ENCODE assay signal across 13 cellular contexts in genomic region chr12:32437095-32437515, GRCh38. TPM values are rescaled to one million over a fixed set of nuclear protein-coding genes. Genes with fewer than 3 reads are reported as not detected.
DNase-seq lines count a peak whose midpoint lies in the region; ATAC-seq and TF ChIP-seq lines count a peak whose summit lies in the region.
"Had no signal": no experiment of that assay in that cellular context is flagged by ENCODE, and none has a peak within 500 bp of the region (broad histone marks: within the 10 kb centered on the region; RNA-seq: fewer than 3 reads in every experiment).

No MANE protein-coding gene starts in this region.

- H3K36me3 ChIP-seq in GM23338 (ENCODE audit: insufficient read depth) = no peaks in the 10 kb centered on the region
- no peaks in the 10 kb centered on the region for H3K36me3 ChIP-seq in spleen

- H3K4me2 ChIP-seq in GM23338 = no peak overlapping the region

- H3K4me3 ChIP-seq in GM23338 (no peak overlapping the region), fibroblast of the aortic adventitia (ENCODE audit: low read depth, low read length) (no peak overlapping the region), skeletal muscle cell (ENCODE audit: low read depth, low read length) (no peak overlapping the region), spleen (no peak overlapping the region)

- TF ChIP-seq POLR2A in spleen (IDR thresholded peaks at IDR 0.05) = no peak

- ATAC-seq in GM23338 = no peak
- ATAC-seq in SK-N-SH treated with all-trans-retinoic acid at 6 μM for 48 hours = peak; percentile 38; the same call in 1 of the 3 replicates
- ATAC-seq in HG02610 (IDR thresholded peaks at IDR 0.05; ENCODE audit: unreplicated experiment) = no peak

- CTCF ChIA-PET in GM10248 (lab: Yijun Ruan, JAX) = interaction anchor here (1.1 to 1.4 kb wide), 3 partner anchors 11 to 235 kb away, joined by 3 read pairs; no protein-coding TSS in a partner anchor

- TF ChIP-seq CTCF in GM23338 (conservative IDR thresholded peaks at IDR 0.05; ENCODE audit: low read depth in 2 of 2) = no peak
- TF ChIP-seq CTCF in fibroblast of the aortic adventitia (IDR thresholded peaks at IDR 0.05; ENCODE audit: insufficient read depth, low read length) = no peak
- no peak for TF ChIP-seq CTCF in GM10248 (IDR thresholded peaks at IDR 0.05; ENCODE audit: control extremely low read depth, extremely low read depth, low read depth, missing control alignments)
- TF ChIP-seq CTCF in spleen (IDR thresholded peaks at IDR 0.05 in 8 of 11, conservative IDR thresholded peaks at IDR 0.05 in 3 of 11) = no peak

- no peaks in the 10 kb centered on the region for H3K9me3 ChIP-seq in spleen

- H3K36me3 Mint-ChIP-seq in GM23338 (ENCODE audit: low read depth) = peaks cover 6% of the 10 kb centered on the region; the same call in 1 of the 3 replicates
- H3K36me3 Mint-ChIP-seq: activated naive CD8-positive, alpha-beta T cell treated with anti-CD3 and anti-CD28 coated beads for 36 hours had no signal

- H3K27ac ChIP-seq in GM23338 (ENCODE audit: low read depth) = peak overlapping the region; percentile 57
- no peak overlapping the region for H3K27ac ChIP-seq in spleen

- no peaks in the 10 kb centered on the region for H3K9me2 ChIP-seq in GM23338 (ENCODE audit: insufficient read depth)

- no peak overlapping the region for H3K4me3 Mint-ChIP-seq in GM23338
- H3K4me3 Mint-ChIP-seq: activated naive CD8-positive, alpha-beta T cell treated with anti-CD3 and anti-CD28 coated beads for 36 hours had no signal

- peaks cover 21% of the 10 kb centered on the region for H4K20me1 ChIP-seq in GM23338 (replicated peaks; ENCODE audit: insufficient read depth)

- POLR2A ChIA-PET in GM10248 (lab: Yijun Ruan, JAX) = interaction anchor here (0.6 kb wide), 1 partner anchor 44 kb away, joined by 4 read pairs; no protein-coding TSS in a partner anchor

- H3K4me1 Mint-ChIP-seq in GM23338 = peaks cover 58% of the 10 kb centered on the region
- H3K4me1 Mint-ChIP-seq: activated naive CD8-positive, alpha-beta T cell treated with anti-CD3 and anti-CD28 coated beads for 36 hours had no signal

- H2AFZ ChIP-seq in GM23338 = no peak overlapping the region

- H3K9me3 Mint-ChIP-seq in GM23338 = no peaks in the 10 kb centered on the region
- H3K9me3 Mint-ChIP-seq: activated naive CD8-positive, alpha-beta T cell treated with anti-CD3 and anti-CD28 coated beads for 36 hours had no signal

- H3K79me2 ChIP-seq in GM23338 (replicated peaks; ENCODE audit: insufficient read depth) = peaks cover 100% of the 10 kb centered on the region

- peaks cover 2% of the 10 kb centered on the region for H3K27me3 Mint-ChIP-seq in GM23338 (ENCODE audit: insufficient read depth, low read depth, poor library complexity)
- H3K27me3 Mint-ChIP-seq: activated naive CD8-positive, alpha-beta T cell treated with anti-CD3 and anti-CD28 coated beads for 36 hours had no signal

- no peaks in the 10 kb centered on the region; the same call in 1 of the 2 replicates for H3F3A ChIP-seq in GM23338 (replicated peaks; ENCODE audit: low read depth)

- WGBS in spleen, 5 donors = 85 to 95% (median 88%) methylated on average over 9 of the region's 9 CpGs

- H3K27ac Mint-ChIP-seq in GM23338 = no peak overlapping the region
- H3K27ac Mint-ChIP-seq: activated naive CD8-positive, alpha-beta T cell treated with anti-CD3 and anti-CD28 coated beads for 36 hours had no signal

- DNase-seq in GM23338 (ENCODE audit: low spot score) (no peak), fibroblast of the aortic adventitia (ENCODE audit: low read depth) (peak; percentile 85), skeletal muscle cell (ENCODE audit: low read depth) (peak; percentile 82), NCI-H2081 treated with DMSO at 0.1 percent for 48 hours (lab: John Stamatoyannopoulos, UW) (no peak), GM10248 (ENCODE audit: extremely low spot score) (no peak), spleen (no peak)
- DNase-seq: activated CD4-positive, alpha-beta T cell treated with anti-CD3 and anti-CD28 coated beads, Interleukin-2, amount 50 U/mL, for 1 hour; activated naive CD8-positive, alpha-beta T cell treated with anti-CD3 and anti-CD28 coated beads for 36 hours; NCI-H1417 treated with DMSO at 0.1 percent for 48 hours; RPMI8226; stimulated activated CD4-positive, alpha-beta T cell treated with anti-CD3 and anti-CD28 coated beads, Interleukin-2, amount 100 ng/mL, for 24 hours had no signal

- no peaks in the 10 kb centered on the region for H3K27me3 ChIP-seq in GM23338 (ENCODE audit: insufficient read depth)
- no peaks in the 10 kb centered on the region for H3K27me3 ChIP-seq in spleen (replicated peaks in 1 of 7)

- H3K4me1 ChIP-seq in GM23338 (ENCODE audit: insufficient read depth) (peaks cover 47% of the 10 kb centered on the region), spleen (no peaks in the 10 kb centered on the region)

- intact Hi-C loops in spleen (cut with DNase I; ENCODE audit: low total_unique reads) = no loop called here

TF ChIP-seq in GM23338, 12 proteins besides CTCF, POLR2A, EP300 and RAD21 (continues in another document):
- TF ChIP-seq ZNF114 (CRISPR knock-in tag; IDR thresholded peaks at IDR 0.05) (no peak), NANOG (IDR thresholded peaks at IDR 0.05; ENCODE audit: borderline replicate concordance) (no peak), EZH2 (IDR thresholded peaks at IDR 0.05; ENCODE audit: low read depth, unreplicated experiment) (no peak), STAT1 (IDR thresholded peaks at IDR 0.05; ENCODE audit: unreplicated experiment) (no peak), POLR2AphosphoS5 (IDR thresholded peaks at IDR 0.05; ENCODE audit: low read depth) (no peak), ETS1 (IDR thresholded peaks at IDR 0.05) (no peak), CREB1 (CRISPR knock-in tag; IDR thresholded peaks at IDR 0.05; ENCODE audit: low read depth) (no peak), JUNB (IDR thresholded peaks at IDR 0.05; ENCODE audit: unreplicated experiment) (no peak)

TF ChIP-seq in SK-N-SH treated with all-trans-retinoic acid at 6 μM for 48 hours, 23 proteins besides CTCF, POLR2A, EP300 and RAD21 (continues in another document):
- TF ChIP-seq OSR1 (CRISPR knock-in tag; IDR thresholded peaks at IDR 0.05) = no peak
- TF ChIP-seq SNAI2 (CRISPR knock-in tag; IDR thresholded peaks at IDR 0.05) = no peak
- no peak for TF ChIP-seq ZNF8 (CRISPR knock-in tag; IDR thresholded peaks at IDR 0.05)
- TF ChIP-seq ZNF70 (CRISPR knock-in tag; IDR thresholded peaks at IDR 0.05) = no peak
- TF ChIP-seq ARNTL (CRISPR knock-in tag; IDR thresholded peaks at IDR 0.05; ENCODE audit: borderline replicate concordance, low read depth) = no peak
- TF ChIP-seq POU6F1 (CRISPR knock-in tag; IDR thresholded peaks at IDR 0.05; ENCODE audit: borderline replicate concordance, low read depth) = no peak
- no peak for TF ChIP-seq TSHZ2 (CRISPR knock-in tag; IDR thresholded peaks at IDR 0.05)
- TF ChIP-seq CSRNP3 (CRISPR knock-in tag; IDR thresholded peaks at IDR 0.05) = no peak
- TF ChIP-seq ISL1 (CRISPR knock-in tag; IDR thresholded peaks at IDR 0.05) = no peak

RNA-seq across cellular contexts. Expression of gene FGD4, which starts 37.7 kb away (rescaled TPM):
- 48.6 and 54.3 TPM in 2 replicates for total RNA-seq in GM23338 (2014; rRNA removed; shearing (Covaris generic))
- polyA plus RNA-seq in GM23338 (2016; fragmentation: Nextera tagmentation; extraction: Ambion mirVana) (16.9 and 24.3 TPM in 2 replicates), spleen (1 to 10 TPM; 1.0 to 3.1 (median 1.2) TPM)
- total RNA-seq in fibroblast of the aortic adventitia (ENCODE audit: low replicate concordance) (5.6 and 55.6 TPM in 2 replicates), spleen (10 to 100 TPM; 18.3 to 44.4 (median 36.7) TPM)

Comparison
In these comparisons a context has a peak if more than half of its experiments do, and no peak if none do; other contexts are left out.
1. DNase-seq: peak in fibroblast of the aortic adventitia (single experiment) and skeletal muscle cell (single experiment); none in GM23338 (single experiment), NCI-H2081 treated with DMSO at 0.1 percent for 48 hours (single experiment), GM10248 (single experiment) and spleen (single experiment).